Comparison of ENCODE assay signal across 1 cellular context in genomic region chr11:72930011-72930410, GRCh38.
TF ChIP-seq lines count a peak whose summit lies in the region.

No MANE protein-coding gene starts in this region.

TF ChIP-seq in GM23338, 12 proteins besides CTCF, POLR2A, EP300 and RAD21 (continued from another document):
- TF ChIP-seq REST (IDR thresholded peaks at IDR 0.05; ENCODE audit: unreplicated experiment) (no peak), ZNF114 (CRISPR knock-in tag; IDR thresholded peaks at IDR 0.05) (no peak), JUNB (IDR thresholded peaks at IDR 0.05; ENCODE audit: unreplicated experiment) (no peak), EZH2phosphoT487 (IDR thresholded peaks at IDR 0.05; ENCODE audit: unreplicated experiment) (no peak), ZNF331 (CRISPR knock-in tag; IDR thresholded peaks at IDR 0.05; ENCODE audit: low read depth) (no peak), EZH2 (IDR thresholded peaks at IDR 0.05; ENCODE audit: low read depth, unreplicated experiment) (no peak), ETS1 (IDR thresholded peaks at IDR 0.05) (no peak)
TF ChIP-seq in GM23338: peak in this region for 0.
